Comparison of ENCODE assay signal across 11 cellular contexts in the genomic region with DNA sequence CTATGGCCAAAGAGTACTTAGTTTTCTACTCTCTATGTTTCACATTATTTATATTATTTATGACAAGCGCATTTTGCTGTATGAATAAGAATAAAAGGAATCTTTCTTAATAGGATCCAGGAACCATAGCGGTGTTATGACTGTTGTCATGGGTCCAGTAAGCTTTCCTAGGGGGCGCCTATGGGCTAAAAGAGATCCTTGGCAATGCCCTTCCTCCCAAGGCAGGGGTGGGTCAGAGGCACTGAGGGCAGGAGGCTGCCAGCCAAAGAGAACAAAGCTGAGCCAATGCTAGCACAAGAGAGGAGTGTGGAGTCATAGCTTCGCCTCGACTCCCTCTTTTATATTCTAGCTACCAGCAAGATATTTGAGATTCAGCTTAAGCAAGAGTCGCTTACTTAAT.
DNase-seq lines count a peak whose midpoint lies in the region; ATAC-seq and TF ChIP-seq lines count a peak whose summit lies in the region.
"Had no signal": no experiment of that assay in that cellular context is flagged by ENCODE, and none has a peak within 500 bp of the region (broad histone marks: within the 10 kb centered on the region; RNA-seq: fewer than 3 reads in every experiment).

No MANE protein-coding gene starts in this region.

- no peaks in the 10 kb centered on the region for H3K9me3 Mint-ChIP-seq in activated naive CD8-positive, alpha-beta T cell treated with anti-CD3 and anti-CD28 coated beads, Interleukin-2, amount 50 U/mL, for 24 hours
- H3K9me3 Mint-ChIP-seq in activated naive CD8-positive, alpha-beta T cell treated with anti-CD3 and anti-CD28 coated beads for 36 hours = peaks cover 1% of the 10 kb centered on the region
- H3K9me3 Mint-ChIP-seq in CD14-positive monocyte = peaks cover 0 to 2% (median 0%) of the 10 kb centered on the region in 7 donors

- no peak for ATAC-seq in activated naive CD8-positive, alpha-beta T cell treated with anti-CD3 and anti-CD28 coated beads, Interleukin-2, amount 50 U/mL, for 24 hours
- ATAC-seq in GM21786 (IDR thresholded peaks at IDR 0.05; ENCODE audit: unreplicated experiment) (no peak), HG02759 (IDR thresholded peaks at IDR 0.05; ENCODE audit: unreplicated experiment) (no peak)

- TF ChIP-seq CTCF in thyroid gland (IDR thresholded peaks at IDR 0.05) (no peak), CD14-positive monocyte (IDR thresholded peaks at IDR 0.05) (no peak)

- no peak overlapping the region for H3K4me3 ChIP-seq in thyroid gland (replicated peaks in 1 of 3)
- H3K4me3 ChIP-seq: upper lobe of left lung had no signal

- intact Hi-C loops in thyroid gland (cut with DNase I) (no loop called here), CD14-positive monocyte (cut with micrococcal nuclease) (no loop called here)

- no peaks in the 10 kb centered on the region for H3K36me3 ChIP-seq in thyroid gland
- H3K36me3 ChIP-seq: upper lobe of left lung had no signal

- H3K36me3 Mint-ChIP-seq in activated naive CD8-positive, alpha-beta T cell treated with anti-CD3 and anti-CD28 coated beads, Interleukin-2, amount 50 U/mL, for 24 hours (ENCODE audit: low read depth) = peaks cover 3% of the 10 kb centered on the region
- peaks cover 8% of the 10 kb centered on the region for H3K36me3 Mint-ChIP-seq in activated naive CD8-positive, alpha-beta T cell treated with anti-CD3 and anti-CD28 coated beads for 36 hours
- no peaks in the 10 kb centered on the region for H3K36me3 Mint-ChIP-seq in CD14-positive monocyte

- WGBS in thyroid gland, 2 donors = 78 to 83% methylated on average over 6 of the region's 6 CpGs

- no peaks in the 10 kb centered on the region for H3K9me3 ChIP-seq in thyroid gland
- H3K9me3 ChIP-seq: upper lobe of left lung had no signal

- peaks cover 24% of the 10 kb centered on the region for H3K4me1 Mint-ChIP-seq in activated naive CD8-positive, alpha-beta T cell treated with anti-CD3 and anti-CD28 coated beads, Interleukin-2, amount 50 U/mL, for 24 hours
- H3K4me1 Mint-ChIP-seq in activated naive CD8-positive, alpha-beta T cell treated with anti-CD3 and anti-CD28 coated beads for 36 hours = peaks cover 23% of the 10 kb centered on the region
- peaks cover 9% of the 10 kb centered on the region for H3K4me1 Mint-ChIP-seq in CD14-positive monocyte

- H3K4me1 ChIP-seq in thyroid gland = peaks cover 0 to 5% of the 10 kb centered on the region in 2 donors

- peaks cover 4% of the 10 kb centered on the region for H3K27me3 Mint-ChIP-seq in activated naive CD8-positive, alpha-beta T cell treated with anti-CD3 and anti-CD28 coated beads, Interleukin-2, amount 50 U/mL, for 24 hours
- H3K27me3 Mint-ChIP-seq in activated naive CD8-positive, alpha-beta T cell treated with anti-CD3 and anti-CD28 coated beads for 36 hours = no peaks in the 10 kb centered on the region
- H3K27me3 Mint-ChIP-seq in CD14-positive monocyte (ENCODE audit: low read depth in 3 of 3) = peaks cover 0 to 3% (median 3%) of the 10 kb centered on the region in 3 donors

- no peaks in the 10 kb centered on the region for H3K27me3 ChIP-seq in thyroid gland
- H3K27me3 ChIP-seq: upper lobe of left lung had no signal

- peak; percentile 8 for DNase-seq in activated naive CD8-positive, alpha-beta T cell treated with anti-CD3 and anti-CD28 coated beads, Interleukin-2, amount 50 U/mL, for 24 hours
- no peak for DNase-seq in activated naive CD8-positive, alpha-beta T cell treated with anti-CD3 and anti-CD28 coated beads for 36 hours
- DNase-seq in UCSD-AML1 (lab: John Stamatoyannopoulos, UW; ENCODE audit: unreplicated experiment) = peak; percentile 18
- DNase-seq in globus pallidus (ENCODE audit: low spot score) = peak; percentile 97
- peak; percentile 11 to 40 for DNase-seq in thyroid gland
- DNase-seq in CD14-positive monocyte (ENCODE audit: low spot score) = no peak

- H3K4me3 Mint-ChIP-seq in activated naive CD8-positive, alpha-beta T cell treated with anti-CD3 and anti-CD28 coated beads, Interleukin-2, amount 50 U/mL, for 24 hours = no peak overlapping the region
- no peak overlapping the region for H3K4me3 Mint-ChIP-seq in activated naive CD8-positive, alpha-beta T cell treated with anti-CD3 and anti-CD28 coated beads for 36 hours
- H3K4me3 Mint-ChIP-seq in CD14-positive monocyte = no peak overlapping the region

- no peak overlapping the region for H3K27ac Mint-ChIP-seq in activated naive CD8-positive, alpha-beta T cell treated with anti-CD3 and anti-CD28 coated beads, Interleukin-2, amount 50 U/mL, for 24 hours
- H3K27ac Mint-ChIP-seq in activated naive CD8-positive, alpha-beta T cell treated with anti-CD3 and anti-CD28 coated beads for 36 hours = no peak overlapping the region
- H3K27ac Mint-ChIP-seq in CD14-positive monocyte = no peak overlapping the region

- TF ChIP-seq POLR2A in thyroid gland (IDR thresholded peaks at IDR 0.05) = no peak

- H3K27ac ChIP-seq in thyroid gland = no peak overlapping the region
- H3K27ac ChIP-seq: C4-2B, upper lobe of left lung, VCaP had no signal

Comparison
In these comparisons a context has a peak if more than half of its experiments do, and no peak if none do; other contexts are left out.
1. DNase-seq: peak in activated naive CD8-positive, alpha-beta T cell treated with anti-CD3 and anti-CD28 coated beads, Interleukin-2, amount 50 U/mL, for 24 hours (single experiment), UCSD-AML1 (single experiment), globus pallidus (single experiment) and thyroid gland (2 of 2); none in activated naive CD8-positive, alpha-beta T cell treated with anti-CD3 and anti-CD28 coated beads for 36 hours (single experiment) and CD14-positive monocyte (single experiment).